In the genomic region with DNA sequence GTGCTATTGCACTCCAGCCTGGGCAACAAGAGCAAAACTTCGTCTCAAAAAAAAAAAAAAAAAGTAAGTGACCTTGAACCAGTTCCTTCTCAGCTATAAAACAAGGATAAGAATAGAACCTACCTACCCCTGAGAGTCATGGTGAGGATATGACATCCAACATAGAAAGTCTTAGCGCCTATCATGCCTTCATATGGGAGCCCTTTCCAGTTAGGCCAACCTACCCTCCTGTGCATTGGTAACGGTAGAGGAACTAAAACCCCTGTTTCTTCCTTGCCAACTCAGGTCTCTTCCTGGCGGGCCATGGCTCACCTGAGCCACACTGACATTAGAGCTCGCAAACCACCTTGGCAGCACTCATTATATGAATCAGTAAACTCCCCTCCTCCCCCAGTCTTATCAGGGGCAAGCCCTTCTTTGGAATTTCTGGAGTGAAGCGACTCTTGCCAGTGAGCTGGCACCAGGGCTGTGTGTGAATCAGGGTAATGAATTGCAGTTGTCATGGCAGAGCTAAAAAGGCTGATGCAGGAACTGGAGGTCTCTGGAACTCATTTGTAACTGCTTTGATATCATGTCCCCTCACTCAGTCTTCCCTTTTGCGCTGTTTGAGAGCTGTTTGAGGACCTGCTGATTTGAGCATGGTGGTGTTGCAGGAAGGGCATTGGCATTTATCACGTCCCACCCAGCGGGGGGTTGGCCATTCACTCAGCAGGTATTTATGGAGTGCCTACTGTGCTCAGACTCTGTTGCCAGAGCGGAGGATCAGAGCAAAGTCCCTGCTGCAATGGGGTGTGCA, we compare ENCODE assay signal across 1 cellular context.
TF ChIP-seq lines count a peak whose summit lies in the region.

No MANE protein-coding gene starts in this region.

TF ChIP-seq in GM23338, 12 proteins besides CTCF, POLR2A, EP300 and RAD21 (continued from another document):
- TF ChIP-seq, protein P1, sequence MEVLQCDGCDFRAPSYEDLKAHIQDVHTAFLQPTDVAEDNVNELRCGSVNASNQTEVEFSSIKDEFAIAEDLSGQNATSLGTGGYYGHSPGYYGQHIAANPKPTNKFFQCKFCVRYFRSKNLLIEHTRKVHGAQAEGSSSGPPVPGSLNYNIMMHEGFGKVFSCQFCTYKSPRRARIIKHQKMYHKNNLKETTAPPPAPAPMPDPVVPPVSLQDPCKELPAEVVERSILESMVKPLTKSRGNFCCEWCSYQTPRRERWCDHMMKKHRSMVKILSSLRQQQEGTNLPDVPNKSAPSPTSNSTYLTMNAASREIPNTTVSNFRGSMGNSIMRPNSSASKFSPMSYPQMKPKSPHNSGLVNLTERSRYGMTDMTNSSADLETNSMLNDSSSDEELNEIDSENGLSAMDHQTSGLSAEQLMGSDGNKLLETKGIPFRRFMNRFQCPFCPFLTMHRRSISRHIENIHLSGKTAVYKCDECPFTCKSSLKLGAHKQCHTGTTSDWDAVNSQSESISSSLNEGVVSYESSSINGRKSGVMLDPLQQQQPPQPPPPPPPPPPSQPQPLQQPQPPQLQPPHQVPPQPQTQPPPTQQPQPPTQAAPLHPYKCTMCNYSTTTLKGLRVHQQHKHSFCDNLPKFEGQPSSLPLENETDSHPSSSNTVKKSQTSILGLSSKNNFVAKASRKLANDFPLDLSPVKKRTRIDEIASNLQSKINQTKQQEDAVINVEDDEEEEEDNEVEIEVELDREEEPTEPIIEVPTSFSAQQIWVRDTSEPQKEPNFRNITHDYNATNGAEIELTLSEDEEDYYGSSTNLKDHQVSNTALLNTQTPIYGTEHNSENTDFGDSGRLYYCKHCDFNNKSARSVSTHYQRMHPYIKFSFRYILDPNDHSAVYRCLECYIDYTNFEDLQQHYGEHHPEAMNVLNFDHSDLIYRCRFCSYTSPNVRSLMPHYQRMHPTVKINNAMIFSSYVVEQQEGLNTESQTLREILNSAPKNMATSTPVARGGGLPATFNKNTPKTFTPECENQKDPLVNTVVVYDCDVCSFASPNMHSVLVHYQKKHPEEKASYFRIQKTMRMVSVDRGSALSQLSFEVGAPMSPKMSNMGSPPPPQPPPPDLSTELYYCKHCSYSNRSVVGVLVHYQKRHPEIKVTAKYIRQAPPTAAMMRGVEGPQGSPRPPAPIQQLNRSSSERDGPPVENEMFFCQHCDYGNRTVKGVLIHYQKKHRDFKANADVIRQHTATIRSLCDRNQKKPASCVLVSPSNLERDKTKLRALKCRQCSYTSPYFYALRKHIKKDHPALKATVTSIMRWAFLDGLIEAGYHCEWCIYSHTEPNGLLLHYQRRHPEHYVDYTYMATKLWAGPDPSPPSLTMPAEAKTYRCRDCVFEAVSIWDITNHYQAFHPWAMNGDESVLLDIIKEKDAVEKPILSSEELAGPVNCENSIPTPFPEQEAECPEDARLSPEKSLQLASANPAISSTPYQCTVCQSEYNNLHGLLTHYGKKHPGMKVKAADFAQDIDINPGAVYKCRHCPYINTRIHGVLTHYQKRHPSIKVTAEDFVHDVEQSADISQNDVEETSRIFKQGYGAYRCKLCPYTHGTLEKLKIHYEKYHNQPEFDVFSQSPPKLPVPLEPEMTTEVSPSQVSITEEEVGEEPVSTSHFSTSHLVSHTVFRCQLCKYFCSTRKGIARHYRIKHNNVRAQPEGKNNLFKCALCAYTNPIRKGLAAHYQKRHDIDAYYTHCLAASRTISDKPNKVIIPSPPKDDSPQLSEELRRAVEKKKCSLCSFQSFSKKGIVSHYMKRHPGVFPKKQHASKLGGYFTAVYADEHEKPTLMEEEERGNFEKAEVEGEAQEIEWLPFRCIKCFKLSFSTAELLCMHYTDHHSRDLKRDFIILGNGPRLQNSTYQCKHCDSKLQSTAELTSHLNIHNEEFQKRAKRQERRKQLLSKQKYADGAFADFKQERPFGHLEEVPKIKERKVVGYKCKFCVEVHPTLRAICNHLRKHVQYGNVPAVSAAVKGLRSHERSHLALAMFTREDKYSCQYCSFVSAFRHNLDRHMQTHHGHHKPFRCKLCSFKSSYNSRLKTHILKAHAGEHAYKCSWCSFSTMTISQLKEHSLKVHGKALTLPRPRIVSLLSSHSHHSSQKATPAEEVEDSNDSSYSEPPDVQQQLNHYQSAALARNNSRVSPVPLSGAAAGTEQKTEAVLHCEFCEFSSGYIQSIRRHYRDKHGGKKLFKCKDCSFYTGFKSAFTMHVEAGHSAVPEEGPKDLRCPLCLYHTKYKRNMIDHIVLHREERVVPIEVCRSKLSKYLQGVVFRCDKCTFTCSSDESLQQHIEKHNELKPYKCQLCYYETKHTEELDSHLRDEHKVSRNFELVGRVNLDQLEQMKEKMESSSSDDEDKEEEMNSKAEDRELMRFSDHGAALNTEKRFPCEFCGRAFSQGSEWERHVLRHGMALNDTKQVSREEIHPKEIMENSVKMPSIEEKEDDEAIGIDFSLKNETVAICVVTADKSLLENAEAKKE (CRISPR knock-in tag; IDR thresholded peaks at IDR 0.05) = no peak
- no peak for TF ChIP-seq ZNF331 (CRISPR knock-in tag; IDR thresholded peaks at IDR 0.05; ENCODE audit: low read depth)
